11 cellular contexts compared by ENCODE assay signal in the genomic region with DNA sequence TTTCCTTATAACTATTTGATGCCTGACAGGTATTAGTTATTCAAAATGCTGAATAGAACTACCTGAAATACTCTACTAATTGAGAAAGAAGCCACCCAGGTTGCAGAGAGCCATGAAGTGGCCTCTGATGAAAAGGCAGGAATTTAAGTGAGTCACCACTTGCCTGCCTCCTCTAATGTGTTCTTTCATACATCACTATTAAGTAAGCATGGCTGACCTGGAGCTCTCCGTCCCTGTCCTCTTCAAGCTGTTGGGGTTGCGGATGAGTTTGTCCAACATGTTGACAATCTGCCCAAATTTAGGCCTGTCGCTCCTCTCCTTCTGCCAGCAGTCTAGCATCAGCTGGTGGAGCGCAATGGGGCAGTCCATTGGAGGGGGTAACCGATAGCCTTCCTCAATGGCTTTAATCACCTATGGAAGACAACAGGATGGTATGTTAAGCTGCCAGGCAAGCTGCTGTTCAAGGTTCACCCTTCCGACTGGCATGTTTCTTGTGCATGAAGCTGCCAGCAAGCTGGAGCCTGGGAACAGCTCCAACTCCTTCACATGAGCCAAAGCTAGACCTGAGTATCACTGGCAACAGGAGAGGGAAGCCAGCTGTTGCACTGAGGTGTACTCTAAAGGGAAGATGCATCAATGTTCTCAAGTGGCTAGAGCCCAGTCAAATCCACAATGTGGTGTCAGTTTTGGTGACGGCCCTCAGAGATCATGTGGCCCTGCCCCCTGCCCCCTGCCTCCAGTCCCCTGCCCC.
DNase-seq lines count a peak whose midpoint lies in the region; ATAC-seq and TF ChIP-seq lines count a peak whose summit lies in the region.
"Had no signal": no experiment of that assay in that cellular context is flagged by ENCODE, and none has a peak within 500 bp of the region (broad histone marks: within the 10 kb centered on the region; RNA-seq: fewer than 3 reads in every experiment).

No MANE protein-coding gene starts in this region.

- peak; percentile 68 for ATAC-seq in left lung
- no peak for ATAC-seq in HG03457 (IDR thresholded peaks at IDR 0.05; ENCODE audit: unreplicated experiment)

- peak; percentile 38 for DNase-seq in DMS79 (lab: John Stamatoyannopoulos, UW)
- peak; percentile 84 for DNase-seq in NCI-H2029 (lab: John Stamatoyannopoulos, UW)
- DNase-seq in astrocyte of the spinal cord (ENCODE audit: low read depth, low spot score): peak; percentile 32
- DNase-seq in left lung: no peak
- no peak for DNase-seq in dedifferentiated amniotic fluid mesenchymal stem cell (ENCODE audit: extremely low spot score)
- no peak for DNase-seq in type B pancreatic cell (ENCODE audit: extremely low spot score, unreplicated experiment)
- no peak for DNase-seq in activated CD4-positive, alpha-beta T cell treated with anti-CD3 and anti-CD28 coated beads, Interleukin-2, amount 10 ng/mL, durations not matched to agents 7 days and 5 days
- DNase-seq: MM.1S had no signal

- peaks cover 0 to 2% of the 10 kb centered on the region in 2 donors for H3K36me3 ChIP-seq in left lung
- H3K36me3 ChIP-seq: BLaER1, breast epithelium had no signal

- CTCF ChIA-PET in activated CD4-positive, alpha-beta T cell treated with anti-CD3 and anti-CD28 coated beads, Interleukin-2, amount 10 ng/mL, durations not matched to agents 7 days and 5 days (lab: Charles Lee): no interaction called here

- H3K4me1 Mint-ChIP-seq in type B pancreatic cell (ENCODE audit: unreplicated experiment): peaks cover 18% of the 10 kb centered on the region
- H3K4me1 Mint-ChIP-seq in activated CD4-positive, alpha-beta T cell treated with anti-CD3 and anti-CD28 coated beads, Interleukin-2, amount 10 ng/mL, durations not matched to agents 7 days and 5 days: no peaks in the 10 kb centered on the region

- H3K36me3 Mint-ChIP-seq in type B pancreatic cell: peaks cover 55% of the 10 kb centered on the region
- H3K36me3 Mint-ChIP-seq in activated CD4-positive, alpha-beta T cell treated with anti-CD3 and anti-CD28 coated beads, Interleukin-2, amount 10 ng/mL, durations not matched to agents 7 days and 5 days (ENCODE audit: low read depth): peaks cover 51% of the 10 kb centered on the region

- H3K27me3 ChIP-seq in left lung: no peaks in the 10 kb centered on the region
- H3K27me3 ChIP-seq: BLaER1, breast epithelium had no signal

- no peaks in the 10 kb centered on the region for H3K9me3 ChIP-seq in left lung
- H3K9me3 ChIP-seq: BLaER1, breast epithelium had no signal

- POLR2A ChIA-PET in activated CD4-positive, alpha-beta T cell treated with anti-CD3 and anti-CD28 coated beads, Interleukin-2, amount 10 ng/mL, durations not matched to agents 7 days and 5 days (lab: Charles Lee): no interaction called here

- H3K4me3 ChIP-seq in astrocyte of the spinal cord (ENCODE audit: low read depth, low read length) (no peak overlapping the region), left lung (no peak overlapping the region)
- H3K4me3 ChIP-seq: BLaER1, breast epithelium had no signal

- no peak overlapping the region for H3K27ac Mint-ChIP-seq in type B pancreatic cell
- no peak overlapping the region for H3K27ac Mint-ChIP-seq in activated CD4-positive, alpha-beta T cell treated with anti-CD3 and anti-CD28 coated beads, Interleukin-2, amount 10 ng/mL, durations not matched to agents 7 days and 5 days

- H3K9me3 Mint-ChIP-seq in type B pancreatic cell: no peaks in the 10 kb centered on the region
- no peaks in the 10 kb centered on the region for H3K9me3 Mint-ChIP-seq in activated CD4-positive, alpha-beta T cell treated with anti-CD3 and anti-CD28 coated beads, Interleukin-2, amount 10 ng/mL, durations not matched to agents 7 days and 5 days

- no peaks in the 10 kb centered on the region for H3K4me1 ChIP-seq in left lung
- H3K4me1 ChIP-seq: BLaER1, breast epithelium had no signal

- H3K27ac ChIP-seq in left lung: no peak overlapping the region
- H3K27ac ChIP-seq: BLaER1 had no signal

- no peaks in the 10 kb centered on the region for H3K27me3 Mint-ChIP-seq in type B pancreatic cell
- H3K27me3 Mint-ChIP-seq in activated CD4-positive, alpha-beta T cell treated with anti-CD3 and anti-CD28 coated beads, Interleukin-2, amount 10 ng/mL, durations not matched to agents 7 days and 5 days: no peaks in the 10 kb centered on the region

- intact Hi-C loops in left lung (cut with DNase I): no loop called here

- no peak for TF ChIP-seq CTCF in astrocyte of the spinal cord (IDR thresholded peaks at IDR 0.05; ENCODE audit: low read depth, low read length)
- no peak for TF ChIP-seq CTCF in left lung (IDR thresholded peaks at IDR 0.05)
- TF ChIP-seq CTCF in type B pancreatic cell (conservative IDR thresholded peaks at IDR 0.05): no peak

- in situ Hi-C loops in astrocyte of the spinal cord (cut with HindIII; ENCODE audit: low sequenced_read_pairs): no loop called here

- no peak overlapping the region for H3K4me3 Mint-ChIP-seq in type B pancreatic cell
- H3K4me3 Mint-ChIP-seq in activated CD4-positive, alpha-beta T cell treated with anti-CD3 and anti-CD28 coated beads, Interleukin-2, amount 10 ng/mL, durations not matched to agents 7 days and 5 days: no peak overlapping the region

Comparison
In these comparisons a context has a peak if more than half of its experiments do, and no peak if none do; other contexts are left out.
1. DNase-seq: peak in DMS79 (single experiment), NCI-H2029 (single experiment) and astrocyte of the spinal cord (single experiment); none in left lung (0 of 2), dedifferentiated amniotic fluid mesenchymal stem cell (single experiment), type B pancreatic cell (single experiment) and activated CD4-positive, alpha-beta T cell treated with anti-CD3 and anti-CD28 coated beads, Interleukin-2, amount 10 ng/mL, durations not matched to agents 7 days and 5 days (single experiment).